1 cellular context compared by ENCODE assay signal in the genomic region with DNA sequence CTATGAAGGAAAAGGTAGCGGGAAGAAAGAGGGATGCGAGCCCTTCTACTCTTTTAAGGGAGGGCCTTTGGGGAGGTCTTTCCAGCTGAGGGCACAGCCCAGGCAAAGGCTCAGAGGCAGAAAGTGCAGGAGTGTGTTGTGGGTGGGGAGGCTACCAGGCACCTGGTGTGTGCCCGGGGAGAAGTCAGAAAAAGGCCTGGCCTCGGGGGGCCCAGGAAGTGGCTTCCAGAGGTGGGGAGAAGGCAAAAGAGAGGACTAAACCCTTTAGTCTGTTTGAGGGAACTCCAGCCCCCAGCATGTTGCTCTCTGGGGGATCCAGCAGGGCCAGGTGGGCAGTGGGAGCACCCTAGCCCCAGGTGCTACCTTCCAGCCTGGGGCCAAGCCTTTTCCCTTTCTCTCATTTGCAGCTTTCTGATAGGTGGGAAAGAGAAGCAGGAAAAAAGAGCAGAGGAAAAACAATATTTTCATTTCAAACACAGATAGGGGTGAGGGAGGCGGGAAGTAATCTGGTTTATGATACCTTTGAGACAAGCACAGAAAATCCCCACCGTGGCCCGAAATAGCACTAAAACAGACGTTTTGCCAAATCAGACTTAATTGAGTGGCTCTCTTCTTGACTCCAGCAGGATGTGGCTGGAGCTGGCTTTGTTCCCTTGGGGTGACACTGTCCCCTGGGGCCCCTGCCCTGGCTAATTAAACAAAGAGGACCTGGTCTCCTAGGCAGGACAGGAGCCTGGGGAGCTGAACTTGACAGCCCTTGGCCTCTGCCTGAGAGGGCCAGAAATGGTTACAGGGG.
TF ChIP-seq lines count a peak whose summit lies in the region.

No MANE protein-coding gene starts in this region.

TF ChIP-seq in IMR-90, 13 proteins besides CTCF, POLR2A, EP300 and RAD21 (continued from another document):
- TF ChIP-seq, protein P1, sequence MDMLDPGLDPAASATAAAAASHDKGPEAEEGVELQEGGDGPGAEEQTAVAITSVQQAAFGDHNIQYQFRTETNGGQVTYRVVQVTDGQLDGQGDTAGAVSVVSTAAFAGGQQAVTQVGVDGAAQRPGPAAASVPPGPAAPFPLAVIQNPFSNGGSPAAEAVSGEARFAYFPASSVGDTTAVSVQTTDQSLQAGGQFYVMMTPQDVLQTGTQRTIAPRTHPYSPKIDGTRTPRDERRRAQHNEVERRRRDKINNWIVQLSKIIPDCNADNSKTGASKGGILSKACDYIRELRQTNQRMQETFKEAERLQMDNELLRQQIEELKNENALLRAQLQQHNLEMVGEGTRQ (IDR thresholded peaks at IDR 0.05; ENCODE audit: low read depth, low read length), result no peak
- TF ChIP-seq NFE2L2 (IDR thresholded peaks at IDR 0.05; ENCODE audit: low read depth, low read length), result no peak
